14 cellular contexts compared by ENCODE assay signal in genomic region chr1:84774674-84775548, GRCh38.
DNase-seq lines count a peak whose midpoint lies in the region; ATAC-seq and TF ChIP-seq lines count a peak whose summit lies in the region.
"Had no signal": no experiment of that assay in that cellular context is flagged by ENCODE, and none has a peak within 500 bp of the region (broad histone marks: within the 10 kb centered on the region; RNA-seq: fewer than 3 reads in every experiment).

No MANE protein-coding gene starts in this region.

- no peak overlapping the region for H3K18ac ChIP-seq in H9 (ENCODE audit: insufficient read length, low read depth, low read length)

- H2AFZ ChIP-seq in H9 (ENCODE audit: low read length) = no peak overlapping the region

- peaks cover 0 to 3% (median 0%) of the 10 kb centered on the region in 3 experiments; a peak in 1 of 7 replicates for H3K36me3 Mint-ChIP-seq in H9 (ENCODE audit: insufficient read depth in 1 of 3, low read depth in 3 of 3)
- H3K36me3 Mint-ChIP-seq in CD4-positive, alpha-beta memory T cell = no peaks in the 10 kb centered on the region

- no peak overlapping the region for H3K4ac ChIP-seq in H9 (ENCODE audit: low read depth, low read length)

- no peak overlapping the region for H3K27ac Mint-ChIP-seq in H9
- H3K27ac Mint-ChIP-seq in CD4-positive, alpha-beta memory T cell = no peak overlapping the region

- CTCF ChIA-PET in CD4-positive, alpha-beta memory T cell (lab: Charles Lee; ENCODE audit: partially characterized antibody) = interaction anchor here (1.2 to 3.6 kb wide), 3 partner anchors 9 to 21 kb away, joined by 3 to 56 read pairs (median 4); no protein-coding TSS in a partner anchor

- H3K23me2 ChIP-seq in H9 (ENCODE audit: insufficient read length, low read depth, low read length, poor library complexity, severe bottlenecking) = no peaks in the 10 kb centered on the region

- no peaks in the 10 kb centered on the region for H3K27me3 ChIP-seq in H9 (ENCODE audit: insufficient read depth, low read length)
- H3K27me3 ChIP-seq in CD4-positive, alpha-beta memory T cell (ENCODE audit: insufficient read depth, low read length) = no peaks in the 10 kb centered on the region
- H3K27me3 ChIP-seq: adrenal gland, esophagus muscularis mucosa had no signal

- no peak overlapping the region for H2BK5ac ChIP-seq in H9 (ENCODE audit: insufficient read length, low read length)

- no peak overlapping the region for H3K9ac ChIP-seq in H9 (ENCODE audit: extremely low read depth, insufficient read length, low read length)

- no peaks in the 10 kb centered on the region for H3K4me1 ChIP-seq in H9 (ENCODE audit: insufficient read depth, low read length)
- peaks cover 5% of the 10 kb centered on the region for H3K4me1 ChIP-seq in CD4-positive, alpha-beta memory T cell (ENCODE audit: insufficient read depth, low read length)

- H3K27me3 Mint-ChIP-seq in H9 (ENCODE audit: low read depth) = peaks cover 5% of the 10 kb centered on the region
- H3K27me3 Mint-ChIP-seq in CD4-positive, alpha-beta memory T cell = peaks cover 3 to 7% of the 10 kb centered on the region in 2 donors

- H2BK12ac ChIP-seq in H9 (ENCODE audit: insufficient read length, low read depth, low read length) = no peak overlapping the region

- no peak overlapping the region for H2AK5ac ChIP-seq in H9 (ENCODE audit: insufficient read length, low read length)

- H3K9me3 Mint-ChIP-seq in H9 = peaks cover 0 to 6% of the 10 kb centered on the region in 2 experiments; a peak in 2 of 5 replicates
- peaks cover 0 to 2% (median 0%) of the 10 kb centered on the region in 8 donors for H3K9me3 Mint-ChIP-seq in CD4-positive, alpha-beta memory T cell

- DNase-seq in H9 (peak; percentile 75), NCI-H345 (lab: John Stamatoyannopoulos, UW) (peak; percentile 81), foreskin melanocyte (no peak), HCEC 1CT (no peak)
- no peak for DNase-seq in CD4-positive, alpha-beta memory T cell
- DNase-seq: adrenal gland, cortex of kidney, left colon, NCI-H774, T-helper 2 cell had no signal

- no peak overlapping the region for H2BK120ac ChIP-seq in H9 (ENCODE audit: low read depth, low read length, poor library complexity, severe bottlenecking)

- H3K27ac ChIP-seq in 22Rv1 (peak overlapping the region; percentile 53), H9 (ENCODE audit: insufficient read length, low read depth, low read length) (no peak overlapping the region), cingulate gyrus (ENCODE audit: low read depth, low read length) (peak overlapping the region; percentile 30)
- no peak overlapping the region for H3K27ac ChIP-seq in CD4-positive, alpha-beta memory T cell (ENCODE audit: low read depth, low read length)
- H3K27ac ChIP-seq: adrenal gland, esophagus muscularis mucosa had no signal

- intact Hi-C loops in CD4-positive, alpha-beta memory T cell (cut with micrococcal nuclease) = no loop called here

- no peaks in the 10 kb centered on the region for H4K20me1 ChIP-seq in H9 (ENCODE audit: control insufficient read depth, insufficient read depth, insufficient read length)

- no peaks in the 10 kb centered on the region for H3K9me3 ChIP-seq in H9 (ENCODE audit: control insufficient read depth, low read depth, low read length)
- H3K9me3 ChIP-seq in CD4-positive, alpha-beta memory T cell (ENCODE audit: control insufficient read depth in 1 of 2, low read length in 2 of 2) = no peaks in the 10 kb centered on the region
- H3K9me3 ChIP-seq: adrenal gland, esophagus muscularis mucosa had no signal

- H4K91ac ChIP-seq in H9 (ENCODE audit: insufficient read length, low read depth, low read length) = no peak overlapping the region

- H3K4me3 Mint-ChIP-seq in H9 = no peak overlapping the region
- H3K4me3 Mint-ChIP-seq in CD4-positive, alpha-beta memory T cell = no peak overlapping the region

- no peak overlapping the region for H4K5ac ChIP-seq in H9 (ENCODE audit: insufficient read length, low read depth, low read length)

- no peak overlapping the region for H3K4me3 ChIP-seq in CD4-positive, alpha-beta memory T cell (ENCODE audit: low read length in 2 of 2)
- H3K4me3 ChIP-seq: adrenal gland, esophagus muscularis mucosa had no signal

- no peak overlapping the region for H4K8ac ChIP-seq in H9 (replicated peaks; ENCODE audit: insufficient read length, low read depth, low read length)

- no peak for ATAC-seq in GM18498 (IDR thresholded peaks at IDR 0.05; ENCODE audit: unreplicated experiment)
- ATAC-seq: left colon had no signal

- TF ChIP-seq CTCF in 22Rv1 (IDR thresholded peaks at IDR 0.05) = peak; percentile 51
- TF ChIP-seq CTCF in H9 (conservative IDR thresholded peaks at IDR 0.05) = peak; percentile 52; the same call in 2 of the 3 replicates

- H3K4me1 Mint-ChIP-seq in H9 = peaks cover 4 to 10% of the 10 kb centered on the region in 2 experiments
- peaks cover under 1 to 14% (median 8%) of the 10 kb centered on the region in 4 donors for H3K4me1 Mint-ChIP-seq in CD4-positive, alpha-beta memory T cell

- H3K79me2 ChIP-seq in H9 (ENCODE audit: insufficient read depth, low read length) = no peaks in the 10 kb centered on the region

- no peaks in the 10 kb centered on the region for H3K36me3 ChIP-seq in CD4-positive, alpha-beta memory T cell (ENCODE audit: insufficient read depth, low read length)
- H3K36me3 ChIP-seq: adrenal gland, esophagus muscularis mucosa had no signal

- H3K4me2 ChIP-seq in H9 (ENCODE audit: insufficient read depth, insufficient read length, low read length) = no peak overlapping the region

- H3K56ac ChIP-seq in H9 (ENCODE audit: insufficient read length, low read depth, low read length) = no peak overlapping the region

- POLR2A ChIA-PET in CD4-positive, alpha-beta memory T cell (lab: Charles Lee; ENCODE audit: partially characterized antibody) = no interaction called here

- no peak overlapping the region for H2BK15ac ChIP-seq in H9 (ENCODE audit: low read depth, low read length)

- no peak overlapping the region for H3K14ac ChIP-seq in H9 (ENCODE audit: insufficient read depth, low read length)

- no CpG with 5 or more reads among the region's 16 CpGs for WGBS in H9 (ENCODE audit: extremely low coverage, insufficient read length, low lambda C conversion rate)

- H2BK20ac ChIP-seq in H9 (ENCODE audit: low read depth, low read length, poor library complexity, severe bottlenecking) = no peak overlapping the region

- no peak overlapping the region for H3T11ph ChIP-seq in H9 (ENCODE audit: low read length)

- no peak overlapping the region for H3K23ac ChIP-seq in H9 (ENCODE audit: insufficient read length, low read depth, low read length)

- H3K79me1 ChIP-seq in H9 (ENCODE audit: insufficient read depth, low read depth, low read length, poor library complexity, severe bottlenecking) = no peaks in the 10 kb centered on the region

Comparison
In these comparisons a context has a peak if more than half of its experiments do, and no peak if none do; other contexts are left out.
1. H3K27ac ChIP-seq: peak in 22Rv1 (single experiment) and cingulate gyrus (single experiment); none in H9 (single experiment) and CD4-positive, alpha-beta memory T cell (single experiment).
2. DNase-seq: peak in H9 (single experiment) and NCI-H345 (single experiment); none in foreskin melanocyte (single experiment), CD4-positive, alpha-beta memory T cell (0 of 5) and HCEC 1CT (single experiment).